9 cellular contexts compared by ENCODE assay signal in genomic region chr9:109120204-109120789, GRCh38. TPM values are rescaled to one million over a fixed set of nuclear protein-coding genes. Genes with fewer than 3 reads are reported as not detected.
DNase-seq lines count a peak whose midpoint lies in the region; ATAC-seq and TF ChIP-seq lines count a peak whose summit lies in the region.
"Had no signal": no experiment of that assay in that cellular context is flagged by ENCODE, and none has a peak within 500 bp of the region (broad histone marks: within the 10 kb centered on the region; RNA-seq: fewer than 3 reads in every experiment).

No MANE protein-coding gene starts in this region.

- H3K27me3 ChIP-seq in DND-41 (ENCODE audit: insufficient read depth, low read length, poor library complexity), result no peaks in the 10 kb centered on the region
- no peaks in the 10 kb centered on the region for H3K27me3 ChIP-seq in MG63
- no peaks in the 10 kb centered on the region for H3K27me3 ChIP-seq in mammary epithelial cell (ENCODE audit: insufficient read depth, low read length)
- H3K27me3 ChIP-seq in neural cell (ENCODE audit: insufficient read depth, low read depth, low read length), result no peaks in the 10 kb centered on the region

- H3K27ac ChIP-seq in DND-41 (ENCODE audit: low read length) (peak overlapping the region; percentile 93), mammary epithelial cell (ENCODE audit: insufficient read depth, low read depth, low read length) (peak overlapping the region; percentile 33), neural cell (ENCODE audit: low read length) (no peak overlapping the region)

- dilution Hi-C loops in mammary epithelial cell (cut with HindIII; ENCODE audit: low sequenced_read_pairs), result no loop called here

- peak overlapping the region; percentile 84 for H2AFZ ChIP-seq in DND-41 (ENCODE audit: low read depth, low read length)
- peak overlapping the region; percentile 90 for H2AFZ ChIP-seq in mammary epithelial cell (ENCODE audit: low read depth, low read length)
- H2AFZ ChIP-seq in neural cell (ENCODE audit: low read depth, low read length), result no peak overlapping the region

- peaks cover 24% of the 10 kb centered on the region for H3K36me3 ChIP-seq in DND-41 (ENCODE audit: insufficient read depth, low read length)
- no peaks in the 10 kb centered on the region for H3K36me3 ChIP-seq in MG63
- H3K36me3 ChIP-seq in mammary epithelial cell (ENCODE audit: insufficient read depth, low read length), result no peaks in the 10 kb centered on the region
- H3K36me3 ChIP-seq in neural cell (ENCODE audit: insufficient read depth, low read length), result no peaks in the 10 kb centered on the region

- TSS peak; percentile 25 for BruUV-seq in mammary epithelial cell (replicated peaks; lab: Mats Ljungman, UMichigan)

- TF ChIP-seq RAD21 in neural cell (conservative IDR thresholded peaks at IDR 0.05), result no peak

- no peaks in the 10 kb centered on the region for H3K9me2 ChIP-seq in neural cell (ENCODE audit: insufficient read depth, low read length)

- ATAC-seq in DND-41 (ENCODE audit: insufficient read depth, low read depth), result no peak

- H3F3A ChIP-seq in neural cell (ENCODE audit: insufficient read depth, low read length, poor library complexity, severe bottlenecking), result no peaks in the 10 kb centered on the region

- H3K79me2 ChIP-seq in DND-41 (ENCODE audit: insufficient read depth, low read length), result peaks cover 44% of the 10 kb centered on the region
- peaks cover 45% of the 10 kb centered on the region for H3K79me2 ChIP-seq in mammary epithelial cell (ENCODE audit: insufficient read depth, low read length)
- peaks cover 29% of the 10 kb centered on the region for H3K79me2 ChIP-seq in neural cell (replicated peaks; ENCODE audit: insufficient read depth, low read length)

- H3K4me3 ChIP-seq in DND-41 (ENCODE audit: low read depth in 1 of 2, low read length in 2 of 2) (peak overlapping the region in 1 of 2 experiments; percentile 53; a peak in 3 of 4 replicates), MG63 (peak overlapping the region; percentile 80), mammary epithelial cell (replicated peaks in 1 of 3; ENCODE audit: insufficient read depth in 1 of 3, low read depth in 2 of 3, low read length in 3 of 3) (peak overlapping the region in 2 of 3 experiments; percentile 40 to 43), neural cell (ENCODE audit: low read length) (peak overlapping the region; percentile 16)

- WGBS in mammary epithelial cell (ENCODE audit: low coverage, missing lambda C conversion rate), result 15% methylated on average over 13 of the region's 13 CpGs

- in situ Hi-C loops in mammary epithelial cell (cut with MboI; ENCODE audit: low sequenced_read_pairs in 2 of 2), result no loop called here

- H3K9me3 ChIP-seq in DND-41 (ENCODE audit: insufficient read depth, low read length, severe bottlenecking) (no peaks in the 10 kb centered on the region), MG63 (no peaks in the 10 kb centered on the region), mammary epithelial cell (replicated peaks; ENCODE audit: insufficient read depth, low read length) (no peaks in the 10 kb centered on the region), neural cell (ENCODE audit: low read length) (no peaks in the 10 kb centered on the region)

- TF ChIP-seq EP300 in neural cell (conservative IDR thresholded peaks at IDR 0.05; ENCODE audit: poor library complexity, severe bottlenecking), result no peak

- CTCF ChIA-PET in mammary epithelial cell (lab: Charles Lee; ENCODE audit: low non-redundant PET), result interaction anchor here (0.6 kb wide), 1 partner anchor 346 kb away, joined by 29 read pairs; no protein-coding TSS in a partner anchor

- H3K9ac ChIP-seq in DND-41 (ENCODE audit: low read depth, low read length) (peak overlapping the region; percentile 57), mammary epithelial cell (ENCODE audit: insufficient read depth, low read length) (peak overlapping the region; percentile 76), neural cell (ENCODE audit: low read length) (no peak overlapping the region)

- peaks cover 36% of the 10 kb centered on the region for H4K20me1 ChIP-seq in DND-41 (ENCODE audit: insufficient read depth, low read length)
- H4K20me1 ChIP-seq in mammary epithelial cell (ENCODE audit: insufficient read depth, low read length), result no peaks in the 10 kb centered on the region
- no peaks in the 10 kb centered on the region for H4K20me1 ChIP-seq in neural cell (ENCODE audit: insufficient read depth)

- peaks cover 63% of the 10 kb centered on the region for H3K4me1 ChIP-seq in DND-41 (ENCODE audit: insufficient read depth, low read length)
- peaks cover 11% of the 10 kb centered on the region for H3K4me1 ChIP-seq in mammary epithelial cell (ENCODE audit: insufficient read depth, low read length)

- DNase-seq in DND-41, result no peak
- DNase-seq in MG63, result no peak
- no peak for DNase-seq in mammary epithelial cell
- no peak for DNase-seq in stimulated activated CD4-positive, alpha-beta T cell treated with anti-CD3 and anti-CD28 coated beads, Interleukin-15, amount 100 ng/mL, for 24 hours
- DNase-seq in T1000 (lab: John Stamatoyannopoulos, UW), result no peak
- no peak for DNase-seq in ureter (ENCODE audit: low spot score)
- no peak for DNase-seq in MV-4-11 (lab: John Stamatoyannopoulos, UW)

- intact Hi-C loops in mammary epithelial cell (cut with micrococcal nuclease), result loop anchor here (5.0 kb wide), 1 partner anchor 202 kb away; the partner anchor contains the start of gene EPB41L4B

- TF ChIP-seq CTCF in DND-41 (IDR thresholded peaks at IDR 0.05; ENCODE audit: borderline replicate concordance, extremely low read depth, low read length, poor library complexity, severe bottlenecking), result no peak
- no peak for TF ChIP-seq CTCF in mammary epithelial cell (conservative IDR thresholded peaks at IDR 0.05 in 1 of 2, IDR thresholded peaks at IDR 0.05 in 1 of 2; ENCODE audit: extremely low read depth in 1 of 2, insufficient read depth in 1 of 2, low read depth in 1 of 2, low read length in 2 of 2)
- no peak for TF ChIP-seq CTCF in neural cell (IDR thresholded peaks at IDR 0.05; ENCODE audit: poor library complexity, severe bottlenecking)

- peak overlapping the region; percentile 63 for H3K4me2 ChIP-seq in DND-41 (ENCODE audit: insufficient read depth, low read length)
- peak overlapping the region; percentile 81 for H3K4me2 ChIP-seq in mammary epithelial cell (ENCODE audit: insufficient read depth, low read depth, low read length)
- no peak overlapping the region for H3K4me2 ChIP-seq in neural cell (ENCODE audit: low read length)

TF ChIP-seq in neural cell, 6 proteins besides CTCF, POLR2A, EP300 and RAD21:
- TF ChIP-seq MXI1 (conservative IDR thresholded peaks at IDR 0.05; ENCODE audit: poor library complexity, severe bottlenecking) (peak; percentile 84), EZH2 (IDR thresholded peaks at IDR 0.05; ENCODE audit: borderline replicate concordance, insufficient read depth, low read length, poor library complexity, severe bottlenecking) (no peak)

RNA-seq across cellular contexts. Expression of gene TMEM245, which starts 0.6 kb away (rescaled TPM):
- total RNA-seq in MG63 (2014; rRNA removed; shearing (Covaris generic); ENCODE audit: low replicate concordance), result 20.0 and 20.5 TPM in 2 replicates
- total RNA-seq in mammary epithelial cell (10 to 100 TPM; 33.1 to 70.3 TPM), ureter (67.7 TPM)
- polyA plus RNA-seq in mammary epithelial cell (39.4 TPM), neural cell (30.2 and 32.1 TPM in 2 replicates)
- polyA minus RNA-seq in mammary epithelial cell (82.8 TPM), neural cell (76.9 and 94.3 TPM in 2 replicates)

RNA-seq across cellular contexts. Expression of gene FRRS1L, which starts 46.8 kb away (rescaled TPM):
- not detected in 2 replicates for total RNA-seq in MG63 (2014; rRNA removed; shearing (Covaris generic); ENCODE audit: low replicate concordance)
- total RNA-seq in mammary epithelial cell (under 1 TPM in 1 of 2 donors, not detected in 1; under 0.01 TPM), ureter (11.0 TPM)
- polyA plus RNA-seq in mammary epithelial cell (0.02 TPM), neural cell (20.4 and 24.6 TPM in 2 replicates)
- polyA minus RNA-seq in mammary epithelial cell (not detected), neural cell (34.3 and 34.8 TPM in 2 replicates)
- total RNA-seq: esophagus mucosa had no signal

Comparison
In these comparisons a context has a peak if more than half of its experiments do, and no peak if none do; other contexts are left out.
1. RNA of gene FRRS1L, which starts 46.8 kb away (total RNA-seq): 11.0 TPM in ureter (single experiment); not detected in MG63 and under 0.01 TPM in mammary epithelial cell; every median in the first group is over 10 times any median in the second.